ENCODE assay signal across 22 cellular contexts in genomic region chr6:42259286-42259685, GRCh38.
"Had no signal": no experiment of that assay in that cellular context is flagged by ENCODE, and none has a peak within 500 bp of the region (broad histone marks: within the 10 kb centered on the region; RNA-seq: fewer than 3 reads in every experiment).

No MANE protein-coding gene starts in this region.

- H3K4me1 Mint-ChIP-seq: memory B cell had no signal

- H3K9me3 ChIP-seq: adrenal gland, ascending aorta, tibial artery had no signal

- H3K4me3 ChIP-seq: adrenal gland, ascending aorta, tibial artery had no signal

- H3K9me3 Mint-ChIP-seq: central memory CD8-positive, alpha-beta T cell; memory B cell; nephron progenitor cell; WTC11 had no signal

- H3K4me1 ChIP-seq: ascending aorta, foreskin keratinocyte had no signal

- H3K27ac ChIP-seq: ascending aorta, foreskin keratinocyte, tibial artery had no signal

- H3K27ac Mint-ChIP-seq: activated CD4-positive, alpha-beta T cell treated with anti-CD3 and anti-CD28 coated beads for 36 hours; activated naive CD8-positive, alpha-beta T cell; memory B cell; nephron progenitor cell; WTC11 had no signal

- DNase-seq: activated CD4-positive, alpha-beta T cell treated with anti-CD3 and anti-CD28 coated beads for 36 hours; activated CD4-positive, alpha-beta T cell treated with anti-CD3 and anti-CD28 coated beads, Interleukin-2, amount 50 U/mL, for 48 hours; activated naive CD4-positive, alpha-beta T cell; adrenal gland; effector memory CD4-positive, alpha-beta T cell; foreskin keratinocyte; glutamatergic neuron; hypothalamus; left cardiac atrium; nephron progenitor cell; nucleus accumbens; small intestine; stimulated activated CD4-positive, alpha-beta T cell treated with anti-CD3 and anti-CD28 coated beads, Interleukin-15, amount 100 ng/mL, for 24 hours; stimulated activated naive CD4-positive, alpha-beta T cell; substantia nigra; T-helper 9 cell; tibial artery had no signal

- H3K27me3 Mint-ChIP-seq: activated CD4-positive, alpha-beta T cell treated with anti-CD3 and anti-CD28 coated beads for 36 hours; activated naive CD8-positive, alpha-beta T cell; central memory CD8-positive, alpha-beta T cell; memory B cell had no signal

- H3K27me3 ChIP-seq: adrenal gland, ascending aorta, foreskin keratinocyte, tibial artery had no signal

- H3K4me3 Mint-ChIP-seq: activated CD4-positive, alpha-beta T cell treated with anti-CD3 and anti-CD28 coated beads for 36 hours; activated naive CD8-positive, alpha-beta T cell; central memory CD8-positive, alpha-beta T cell; memory B cell; nephron progenitor cell; WTC11 had no signal
